ENCODE assay signal across 20 cellular contexts in the genomic region with DNA sequence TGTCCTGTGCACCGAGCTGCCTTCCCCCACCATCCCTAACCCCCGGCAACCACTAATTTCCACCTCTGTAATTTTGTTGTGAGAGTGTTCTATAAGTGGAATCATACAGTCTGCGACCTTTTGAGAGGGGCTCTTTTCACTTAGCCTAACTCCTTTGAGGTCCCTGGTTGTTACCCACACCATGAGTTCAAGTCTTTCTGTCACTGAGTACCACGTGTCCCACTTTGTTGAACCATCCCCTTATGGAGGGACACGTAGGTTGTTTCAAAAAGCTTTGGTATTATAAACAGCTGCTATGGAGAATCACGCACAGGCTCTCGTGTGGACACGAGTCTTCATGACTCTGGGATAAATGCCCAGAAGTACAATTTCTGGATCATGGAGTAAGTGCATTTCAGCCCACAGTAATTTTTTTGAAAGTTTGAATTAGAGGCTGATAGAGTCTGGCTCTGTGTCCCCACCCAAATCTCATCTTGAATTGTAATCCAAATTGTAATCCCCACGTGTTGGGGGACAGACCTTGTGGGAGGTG. TPM values are rescaled to one million over a fixed set of nuclear protein-coding genes. Genes with fewer than 3 reads are reported as not detected.
A peak's percentile ranks its signal among the peaks of the same experiment; 100 is the strongest.
DNase-seq lines count a peak whose midpoint lies in the region; ATAC-seq, FAIRE-seq and TF ChIP-seq lines count a peak whose summit lies in the region.
"Had no signal": no experiment of that assay in that cellular context is flagged by ENCODE, and none has a peak within 500 bp of the region (broad histone marks: within the 10 kb centered on the region; RNA-seq: fewer than 3 reads in every experiment).

No MANE protein-coding gene starts in this region.

- H3K4me3 ChIP-seq in AG10803 (ENCODE audit: low read length): no peak overlapping the region
- H3K4me3 ChIP-seq: GM12878, HAP-1 had no signal

- peak; percentile 28 for DNase-seq in AG10803 (ENCODE audit: low read depth)
- peak; percentile 14 for DNase-seq in GM03348 (ENCODE audit: low spot score)
- no peak for DNase-seq in HTR-8/SVneo (ENCODE audit: insufficient read length, low spot score)
- DNase-seq in fibroblast of peridontal ligament (ENCODE audit: extremely low read depth): peak; percentile 66
- no peak for DNase-seq in omental fat pad (ENCODE audit: low spot score)
- no peak for DNase-seq in stimulated activated naive CD4-positive, alpha-beta T cell treated with Interleukin-2 at 50 U/mL for 16 hours (lab: John Stamatoyannopoulos, UW)
- DNase-seq: ACHN; BE2C; C1 segment of cervical spinal cord; CD4-positive, CD25-positive, alpha-beta regulatory T cell; CD8-positive, alpha-beta memory T cell; COR-L47; GDM1 had no signal

- TF ChIP-seq CTCF in AG10803 (conservative IDR thresholded peaks at IDR 0.05; ENCODE audit: low read length): no peak
- TF ChIP-seq CTCF in omental fat pad (IDR thresholded peaks at IDR 0.05): no peak

- no peak for ATAC-seq in omental fat pad (ENCODE audit: low FRiP score)
- no peak for ATAC-seq in HG02678 (IDR thresholded peaks at IDR 0.05; ENCODE audit: unreplicated experiment)
- ATAC-seq: GM12878 had no signal

- FAIRE-seq in HTR-8/SVneo (lab: Jason Lieb, UNC): peak; percentile 55
- FAIRE-seq: A204.1, GM12878, GM19239 had no signal

RNA-seq across cellular contexts. Expression of a gene that starts 9.5 kb away (rescaled TPM):
- total RNA-seq in omental fat pad: not detected
- total RNA-seq: H4, LHCN-M2 had no signal

RNA-seq across cellular contexts. Expression of a gene that starts 18.0 kb away (rescaled TPM):
- not detected for total RNA-seq in omental fat pad
- total RNA-seq: H4, LHCN-M2 had no signal

Comparison
In these comparisons a context has a peak if more than half of its experiments do, and no peak if none do; other contexts are left out.
1. DNase-seq: peak in AG10803 (single experiment), GM03348 (single experiment) and fibroblast of peridontal ligament (single experiment); none in HTR-8/SVneo (single experiment), omental fat pad (single experiment) and stimulated activated naive CD4-positive, alpha-beta T cell treated with Interleukin-2 at 50 U/mL for 16 hours (single experiment).